Comparison of ENCODE assay signal across 29 cellular contexts in genomic region chr12:131507094-131507493, GRCh38.
"Had no signal": no experiment of that assay in that cellular context is flagged by ENCODE, and none has a peak within 500 bp of the region (broad histone marks: within the 10 kb centered on the region; RNA-seq: fewer than 3 reads in every experiment).

No MANE protein-coding gene starts in this region.

- H3K9ac ChIP-seq: KMS-11 had no signal

- DNase-seq: activated CD4-positive, alpha-beta memory T cell treated with anti-CD3 and anti-CD28 coated beads, Interleukin-2, amount 10 ng/mL, durations not matched to agents 7 days and 5 days; activated CD4-positive, alpha-beta T cell treated with anti-CD3 and anti-CD28 coated beads for 1 hour; activated CD4-positive, alpha-beta T cell treated with anti-CD3 and anti-CD28 coated beads for 48 hours; activated CD4-positive, CD25-positive, alpha-beta regulatory T cell; activated effector memory CD4-positive, alpha-beta T cell treated with Interleukin-2 at 50 U/mL for 16 hours; activated naive CD4-positive, alpha-beta T cell treated with anti-CD3 and anti-CD28 coated beads, Interleukin-2, amount 10 ng/mL, durations not matched to agents 7 days and 5 days; activated naive CD8-positive, alpha-beta T cell treated with anti-CD3 and anti-CD28 coated beads, Interleukin-2, amount 50 U/mL, for 24 hours; activated T-cell treated with anti-CD3 and anti-CD28 coated beads, Interleukin-2, amount 50 U/mL, for 48 hours; anterior cingulate cortex; caudate nucleus; MM.1S; MV-4-11; NCI-H1092; NCI-H1436 treated with DMSO at 0.1 percent for 48 hours; NCI-H1694 treated with DMSO at 0.1 percent for 48 hours; NCI-H2029 treated with DMSO at 0.1 percent for 48 hours; NCI-H2107; NCI-H2171; NCI-H510A; NCI-H526; NCI-H748 treated with DMSO at 0.1 percent for 48 hours; SHP77; T1000; WERI-Rb-1 had no signal

- H3K27me3 ChIP-seq: SJSA1 had no signal

- H3K4me1 ChIP-seq: SJSA1 had no signal

- H3K9me3 ChIP-seq: SJSA1 had no signal

- H3K27me3 Mint-ChIP-seq: activated naive CD8-positive, alpha-beta T cell had no signal

- H3K36me3 Mint-ChIP-seq: activated naive CD4-positive, alpha-beta T cell treated with anti-CD3 and anti-CD28 coated beads, Interleukin-2, amount 10 ng/mL, durations not matched to agents 7 days and 5 days; activated naive CD8-positive, alpha-beta T cell; brain had no signal

- H3K9me3 Mint-ChIP-seq: activated CD4-positive, alpha-beta memory T cell treated with anti-CD3 and anti-CD28 coated beads, Interleukin-2, amount 10 ng/mL, durations not matched to agents 7 days and 5 days; activated naive CD4-positive, alpha-beta T cell treated with anti-CD3 and anti-CD28 coated beads, Interleukin-2, amount 10 ng/mL, durations not matched to agents 7 days and 5 days; activated naive CD8-positive, alpha-beta T cell treated with anti-CD3 and anti-CD28 coated beads, Interleukin-2, amount 50 U/mL, for 24 hours had no signal

- H3K4me3 ChIP-seq: SJSA1 had no signal

- H3K27ac ChIP-seq: KMS-11, SJSA1, WERI-Rb-1 had no signal

- H3K4me3 Mint-ChIP-seq: activated CD4-positive, alpha-beta memory T cell treated with anti-CD3 and anti-CD28 coated beads, Interleukin-2, amount 10 ng/mL, durations not matched to agents 7 days and 5 days; activated naive CD4-positive, alpha-beta T cell treated with anti-CD3 and anti-CD28 coated beads, Interleukin-2, amount 10 ng/mL, durations not matched to agents 7 days and 5 days; activated naive CD8-positive, alpha-beta T cell; activated naive CD8-positive, alpha-beta T cell treated with anti-CD3 and anti-CD28 coated beads, Interleukin-2, amount 50 U/mL, for 24 hours; brain had no signal

- H3K4me2 ChIP-seq: KMS-11 had no signal

- ATAC-seq: activated naive CD8-positive, alpha-beta T cell treated with anti-CD3 and anti-CD28 coated beads, Interleukin-2, amount 50 U/mL, for 24 hours; Panc1 had no signal

- H3K36me3 ChIP-seq: SJSA1, WERI-Rb-1 had no signal

- H3K27ac Mint-ChIP-seq: activated CD4-positive, alpha-beta memory T cell treated with anti-CD3 and anti-CD28 coated beads, Interleukin-2, amount 10 ng/mL, durations not matched to agents 7 days and 5 days; activated naive CD4-positive, alpha-beta T cell treated with anti-CD3 and anti-CD28 coated beads, Interleukin-2, amount 10 ng/mL, durations not matched to agents 7 days and 5 days; activated naive CD8-positive, alpha-beta T cell; activated naive CD8-positive, alpha-beta T cell treated with anti-CD3 and anti-CD28 coated beads, Interleukin-2, amount 50 U/mL, for 24 hours had no signal
